In the genomic region with DNA sequence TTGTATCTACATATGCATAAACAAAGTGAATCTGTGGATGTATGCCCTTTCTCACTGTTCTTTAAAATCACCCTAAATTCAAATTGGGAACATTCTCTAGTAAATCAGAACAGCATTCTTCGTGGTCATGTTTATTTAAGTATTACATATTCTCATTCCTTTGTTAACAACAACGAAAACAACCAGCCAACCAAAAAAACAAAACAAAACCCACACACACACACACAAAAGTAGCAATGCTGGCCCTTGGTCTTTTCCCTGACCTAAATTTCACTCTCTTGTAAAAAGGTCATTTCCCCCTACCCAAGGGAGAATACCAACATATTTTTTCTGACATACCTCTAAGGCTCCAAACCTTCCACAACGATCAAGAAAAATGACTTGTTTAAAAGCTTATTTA, we compare ENCODE assay signal across 22 cellular contexts.
"Had no signal": no experiment of that assay in that cellular context is flagged by ENCODE, and none has a peak within 500 bp of the region (broad histone marks: within the 10 kb centered on the region; RNA-seq: fewer than 3 reads in every experiment).

No MANE protein-coding gene starts in this region.

- H3K4me1 Mint-ChIP-seq: stimulated activated memory B cell treated with anti-CD40 and anti-IgM and Interleukin-4, amounts not matched to agents 10 μg/mL and 1 μg/mL and 100 μg/mL, for 72 hours had no signal

- H3K9me3 Mint-ChIP-seq: dendritic cell treated with granulocyte-macrophage colony-stimulating factor and Interleukin-4, amounts not matched to agents 40 ng/mL and 50 ng/mL, for 4 days; endodermal cell; stimulated activated memory B cell treated with anti-CD40 and anti-IgM and Interleukin-4, amounts not matched to agents 10 μg/mL and 1 μg/mL and 100 μg/mL, for 72 hours had no signal

- H3K4me3 Mint-ChIP-seq: dendritic cell treated with granulocyte-macrophage colony-stimulating factor and Interleukin-4, amounts not matched to agents 40 ng/mL and 50 ng/mL, for 4 days; endodermal cell; naive thymus-derived CD8-positive, alpha-beta T cell; stimulated activated memory B cell treated with anti-CD40 and anti-IgM and Interleukin-4, amounts not matched to agents 10 μg/mL and 1 μg/mL and 100 μg/mL, for 72 hours had no signal

- H3K9me3 ChIP-seq: colonic mucosa, lower lobe of right lung, neutrophil, prostate gland, right atrium auricular region, sigmoid colon, spleen, thoracic aorta, tibial nerve, upper lobe of left lung had no signal

- H3K27ac Mint-ChIP-seq: dendritic cell treated with granulocyte-macrophage colony-stimulating factor and Interleukin-4, amounts not matched to agents 40 ng/mL and 50 ng/mL, for 4 days; endodermal cell; stimulated activated memory B cell treated with anti-CD40 and anti-IgM and Interleukin-4, amounts not matched to agents 10 μg/mL and 1 μg/mL and 100 μg/mL, for 72 hours had no signal

- H3K4me1 ChIP-seq: colonic mucosa, lower lobe of right lung, parathyroid adenoma, prostate gland, right atrium auricular region, upper lobe of left lung had no signal

- H3K27me3 Mint-ChIP-seq: dendritic cell treated with granulocyte-macrophage colony-stimulating factor and Interleukin-4, amounts not matched to agents 40 ng/mL and 50 ng/mL, for 4 days; naive thymus-derived CD8-positive, alpha-beta T cell; stimulated activated memory B cell treated with anti-CD40 and anti-IgM and Interleukin-4, amounts not matched to agents 10 μg/mL and 1 μg/mL and 100 μg/mL, for 72 hours had no signal

- DNase-seq: colonic mucosa; effector CD8-positive, alpha-beta T cell; endodermal cell; hypothalamus; left ventricle myocardium superior; lower lobe of right lung; naive thymus-derived CD8-positive, alpha-beta T cell; sigmoid colon; spleen; stimulated activated CD4-positive, alpha-beta T cell treated with anti-CD3 and anti-CD28 coated beads, Interleukin-4, amount 100 ng/mL, for 4 hours; stimulated activated naive CD8-positive, alpha-beta T cell treated with anti-CD3 and anti-CD28 coated beads, Interleukin-15, Interleukin-2, amounts not matched to agents 100 U/mL and 50 U/mL, for 24 hours; upper lobe of left lung had no signal

- H3K4me3 ChIP-seq: colonic mucosa, lower lobe of right lung, prostate gland, right atrium auricular region, sigmoid colon, skin epidermis, spleen, thoracic aorta, tibial nerve, upper lobe of left lung had no signal

- H3K9ac ChIP-seq: parathyroid adenoma had no signal

- H3K27ac ChIP-seq: colonic mucosa, epithelial cell of prostate, lower lobe of right lung, neutrophil, parathyroid adenoma, prostate gland, right atrium auricular region, sigmoid colon, skin epidermis, spleen, thoracic aorta, tibial nerve, upper lobe of left lung had no signal

- H3K27me3 ChIP-seq: colonic mucosa, neutrophil, right atrium auricular region, sigmoid colon, spleen, tibial nerve, upper lobe of left lung had no signal
